ENCODE assay signal across 1 cellular context in the genomic region with DNA sequence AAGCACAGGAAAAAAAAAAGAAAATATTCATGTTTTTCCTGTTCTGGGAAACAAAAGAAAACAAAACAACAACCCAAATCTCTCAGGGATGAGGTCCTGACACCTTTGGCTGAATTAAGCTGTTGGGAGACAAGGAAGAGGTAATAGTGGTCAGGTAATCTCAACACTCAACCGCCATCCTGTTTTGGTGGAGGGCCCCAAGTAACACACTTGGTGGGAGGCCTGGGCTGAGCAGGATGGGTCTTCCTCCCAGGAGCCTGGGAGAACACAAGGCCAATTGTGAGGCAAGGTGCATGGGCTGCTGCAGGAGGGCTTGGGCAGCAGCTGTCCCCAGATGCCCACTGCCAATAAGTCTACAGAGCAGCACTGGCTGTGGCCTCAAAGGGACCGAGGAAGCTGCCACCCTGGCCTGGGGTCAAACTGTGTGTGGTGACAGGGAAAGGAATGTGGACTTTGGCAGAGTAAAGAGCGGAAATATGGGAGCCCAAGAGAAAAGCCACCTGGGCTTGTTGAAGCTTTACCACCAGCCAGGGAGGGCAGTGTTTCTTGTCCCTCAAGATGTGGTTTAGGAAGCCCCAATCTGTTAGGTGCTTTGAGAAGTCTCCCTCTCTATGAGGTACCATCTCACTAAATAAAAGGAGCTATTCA.
TF ChIP-seq lines count a peak whose summit lies in the region.

No MANE protein-coding gene starts in this region.

TF ChIP-seq in HepG2, 621 proteins besides CTCF, POLR2A, EP300 and RAD21 (continued from another document and continues in another):
- TF ChIP-seq ZXDC (CRISPR knock-in tag; IDR thresholded peaks at IDR 0.05) (0 out of 2 replicates have a peak, but pooled peaks have one; percentile 71), THRA (CRISPR knock-in tag; IDR thresholded peaks at IDR 0.05; ENCODE audit: borderline replicate concordance) (peak; percentile 99), ATF1 (CRISPR knock-in tag; IDR thresholded peaks at IDR 0.05) (0 out of 2 replicates have a peak, but pooled peaks have one; percentile 55), ZBTB25 (CRISPR knock-in tag; IDR thresholded peaks at IDR 0.05) (no peak), SP1 (IDR thresholded peaks at IDR 0.05) (no peak), SP1 (CRISPR knock-in tag; IDR thresholded peaks at IDR 0.05) (peak; percentile 20; the same call in 1 of the 2 replicates), ZC3H4 (CRISPR knock-in tag; IDR thresholded peaks at IDR 0.05; ENCODE audit: borderline replicate concordance) (no peak), KDM1A (CRISPR knock-in tag; IDR thresholded peaks at IDR 0.05) (peak; percentile 88), ZNF296 (CRISPR knock-in tag; conservative IDR thresholded peaks at IDR 0.05) (no peak; the same call in 1 of the 2 replicates), PHF8 (CRISPR knock-in tag; IDR thresholded peaks at IDR 0.05) (peak; percentile 46; the same call in 1 of the 2 replicates), ZNF30 (CRISPR knock-in tag; IDR thresholded peaks at IDR 0.05) (no peak), NFYB (CRISPR knock-in tag; IDR thresholded peaks at IDR 0.05) (no peak), RFX5 (IDR thresholded peaks at IDR 0.05; ENCODE audit: low read depth, low read length) (no peak), KLF16 (CRISPR knock-in tag; IDR thresholded peaks at IDR 0.05) (peak in 1 of 2 experiments; percentile 37; a peak in 1 of 4 replicates), GABPA (IDR thresholded peaks at IDR 0.05; ENCODE audit: low read depth, low read length) (no peak), GABPA (CRISPR knock-in tag; IDR thresholded peaks at IDR 0.05; ENCODE audit: low read depth) (peak; percentile 39; the same call in 1 of the 2 replicates), IKZF1 (IDR thresholded peaks at IDR 0.05) (no peak), ZNF670 (CRISPR knock-in tag; IDR thresholded peaks at IDR 0.05; ENCODE audit: borderline replicate concordance) (peak; percentile 83), TOE1 (CRISPR knock-in tag; IDR thresholded peaks at IDR 0.05) (peak; percentile 65; the same call in 1 of the 2 replicates), KMT2A (CRISPR knock-in tag; IDR thresholded peaks at IDR 0.05) (no peak), ZFP62 (CRISPR knock-in tag; IDR thresholded peaks at IDR 0.05) (no peak), ZNF136 (CRISPR knock-in tag; IDR thresholded peaks at IDR 0.05; ENCODE audit: low read depth) (no peak), ZNF160 (CRISPR knock-in tag; IDR thresholded peaks at IDR 0.05) (no peak), ZNF282 (IDR thresholded peaks at IDR 0.05; ENCODE audit: partially characterized antibody) (no peak), ZBTB20 (CRISPR knock-in tag; IDR thresholded peaks at IDR 0.05; ENCODE audit: borderline replicate concordance, low read depth) (no peak), NFKB2 (CRISPR knock-in tag; IDR thresholded peaks at IDR 0.05; ENCODE audit: borderline replicate concordance) (peak; percentile 45; the same call in 1 of the 2 replicates), SKI (IDR thresholded peaks at IDR 0.05; ENCODE audit: partially characterized antibody) (peak; percentile 71), MIER2 (CRISPR knock-in tag; IDR thresholded peaks at IDR 0.05) (peak; percentile 84; the same call in 1 of the 2 replicates), RNF2 (conservative IDR thresholded peaks at IDR 0.05; ENCODE audit: low read depth) (no peak), ZNF382 (CRISPR knock-in tag; IDR thresholded peaks at IDR 0.05; ENCODE audit: borderline replicate concordance) (no peak), ZNF510 (CRISPR knock-in tag; IDR thresholded peaks at IDR 0.05; ENCODE audit: low read depth) (no peak), ZNF772 (CRISPR knock-in tag; IDR thresholded peaks at IDR 0.05) (0 out of 2 replicates have a peak, but pooled peaks have one; percentile 13), ZNF615 (CRISPR knock-in tag; IDR thresholded peaks at IDR 0.05; ENCODE audit: borderline replicate concordance) (no peak; the same call in 1 of the 2 replicates), ARNT2 (CRISPR knock-in tag; IDR thresholded peaks at IDR 0.05; ENCODE audit: low read depth) (no peak), ZNF543 (CRISPR knock-in tag; IDR thresholded peaks at IDR 0.05) (no peak; the same call in 1 of the 2 replicates), ZNF225 (CRISPR knock-in tag; IDR thresholded peaks at IDR 0.05) (no peak), HDAC6 (IDR thresholded peaks at IDR 0.05; ENCODE audit: low read depth, low read length) (no peak), ZNF569 (CRISPR knock-in tag; IDR thresholded peaks at IDR 0.05; ENCODE audit: borderline replicate concordance) (no peak), ZNF17 (CRISPR knock-in tag; IDR thresholded peaks at IDR 0.05) (no peak), ZFAT (CRISPR knock-in tag; conservative IDR thresholded peaks at IDR 0.05) (no peak), ZGPAT (CRISPR knock-in tag; IDR thresholded peaks at IDR 0.05) (peak; percentile 80)
- TF ChIP-seq, protein P1, sequence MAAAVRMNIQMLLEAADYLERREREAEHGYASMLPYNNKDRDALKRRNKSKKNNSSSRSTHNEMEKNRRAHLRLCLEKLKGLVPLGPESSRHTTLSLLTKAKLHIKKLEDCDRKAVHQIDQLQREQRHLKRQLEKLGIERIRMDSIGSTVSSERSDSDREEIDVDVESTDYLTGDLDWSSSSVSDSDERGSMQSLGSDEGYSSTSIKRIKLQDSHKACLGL (CRISPR knock-in tag; IDR thresholded peaks at IDR 0.05), result no peak
- TF ChIP-seq, protein P2, sequence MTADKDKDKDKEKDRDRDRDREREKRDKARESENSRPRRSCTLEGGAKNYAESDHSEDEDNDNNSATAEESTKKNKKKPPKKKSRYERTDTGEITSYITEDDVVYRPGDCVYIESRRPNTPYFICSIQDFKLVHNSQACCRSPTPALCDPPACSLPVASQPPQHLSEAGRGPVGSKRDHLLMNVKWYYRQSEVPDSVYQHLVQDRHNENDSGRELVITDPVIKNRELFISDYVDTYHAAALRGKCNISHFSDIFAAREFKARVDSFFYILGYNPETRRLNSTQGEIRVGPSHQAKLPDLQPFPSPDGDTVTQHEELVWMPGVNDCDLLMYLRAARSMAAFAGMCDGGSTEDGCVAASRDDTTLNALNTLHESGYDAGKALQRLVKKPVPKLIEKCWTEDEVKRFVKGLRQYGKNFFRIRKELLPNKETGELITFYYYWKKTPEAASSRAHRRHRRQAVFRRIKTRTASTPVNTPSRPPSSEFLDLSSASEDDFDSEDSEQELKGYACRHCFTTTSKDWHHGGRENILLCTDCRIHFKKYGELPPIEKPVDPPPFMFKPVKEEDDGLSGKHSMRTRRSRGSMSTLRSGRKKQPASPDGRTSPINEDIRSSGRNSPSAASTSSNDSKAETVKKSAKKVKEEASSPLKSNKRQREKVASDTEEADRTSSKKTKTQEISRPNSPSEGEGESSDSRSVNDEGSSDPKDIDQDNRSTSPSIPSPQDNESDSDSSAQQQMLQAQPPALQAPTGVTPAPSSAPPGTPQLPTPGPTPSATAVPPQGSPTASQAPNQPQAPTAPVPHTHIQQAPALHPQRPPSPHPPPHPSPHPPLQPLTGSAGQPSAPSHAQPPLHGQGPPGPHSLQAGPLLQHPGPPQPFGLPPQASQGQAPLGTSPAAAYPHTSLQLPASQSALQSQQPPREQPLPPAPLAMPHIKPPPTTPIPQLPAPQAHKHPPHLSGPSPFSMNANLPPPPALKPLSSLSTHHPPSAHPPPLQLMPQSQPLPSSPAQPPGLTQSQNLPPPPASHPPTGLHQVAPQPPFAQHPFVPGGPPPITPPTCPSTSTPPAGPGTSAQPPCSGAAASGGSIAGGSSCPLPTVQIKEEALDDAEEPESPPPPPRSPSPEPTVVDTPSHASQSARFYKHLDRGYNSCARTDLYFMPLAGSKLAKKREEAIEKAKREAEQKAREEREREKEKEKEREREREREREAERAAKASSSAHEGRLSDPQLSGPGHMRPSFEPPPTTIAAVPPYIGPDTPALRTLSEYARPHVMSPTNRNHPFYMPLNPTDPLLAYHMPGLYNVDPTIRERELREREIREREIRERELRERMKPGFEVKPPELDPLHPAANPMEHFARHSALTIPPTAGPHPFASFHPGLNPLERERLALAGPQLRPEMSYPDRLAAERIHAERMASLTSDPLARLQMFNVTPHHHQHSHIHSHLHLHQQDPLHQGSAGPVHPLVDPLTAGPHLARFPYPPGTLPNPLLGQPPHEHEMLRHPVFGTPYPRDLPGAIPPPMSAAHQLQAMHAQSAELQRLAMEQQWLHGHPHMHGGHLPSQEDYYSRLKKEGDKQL (CRISPR knock-in tag; IDR thresholded peaks at IDR 0.05; ENCODE audit: low read depth), result no peak
- TF ChIP-seq, protein P3, sequence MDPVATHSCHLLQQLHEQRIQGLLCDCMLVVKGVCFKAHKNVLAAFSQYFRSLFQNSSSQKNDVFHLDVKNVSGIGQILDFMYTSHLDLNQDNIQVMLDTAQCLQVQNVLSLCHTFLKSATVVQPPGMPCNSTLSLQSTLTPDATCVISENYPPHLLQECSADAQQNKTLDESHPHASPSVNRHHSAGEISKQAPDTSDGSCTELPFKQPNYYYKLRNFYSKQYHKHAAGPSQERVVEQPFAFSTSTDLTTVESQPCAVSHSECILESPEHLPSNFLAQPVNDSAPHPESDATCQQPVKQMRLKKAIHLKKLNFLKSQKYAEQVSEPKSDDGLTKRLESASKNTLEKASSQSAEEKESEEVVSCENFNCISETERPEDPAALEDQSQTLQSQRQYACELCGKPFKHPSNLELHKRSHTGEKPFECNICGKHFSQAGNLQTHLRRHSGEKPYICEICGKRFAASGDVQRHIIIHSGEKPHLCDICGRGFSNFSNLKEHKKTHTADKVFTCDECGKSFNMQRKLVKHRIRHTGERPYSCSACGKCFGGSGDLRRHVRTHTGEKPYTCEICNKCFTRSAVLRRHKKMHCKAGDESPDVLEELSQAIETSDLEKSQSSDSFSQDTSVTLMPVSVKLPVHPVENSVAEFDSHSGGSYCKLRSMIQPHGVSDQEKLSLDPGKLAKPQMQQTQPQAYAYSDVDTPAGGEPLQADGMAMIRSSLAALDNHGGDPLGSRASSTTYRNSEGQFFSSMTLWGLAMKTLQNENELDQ (CRISPR knock-in tag; IDR thresholded peaks at IDR 0.05; ENCODE audit: borderline replicate concordance), result no peak
- TF ChIP-seq, protein P4, sequence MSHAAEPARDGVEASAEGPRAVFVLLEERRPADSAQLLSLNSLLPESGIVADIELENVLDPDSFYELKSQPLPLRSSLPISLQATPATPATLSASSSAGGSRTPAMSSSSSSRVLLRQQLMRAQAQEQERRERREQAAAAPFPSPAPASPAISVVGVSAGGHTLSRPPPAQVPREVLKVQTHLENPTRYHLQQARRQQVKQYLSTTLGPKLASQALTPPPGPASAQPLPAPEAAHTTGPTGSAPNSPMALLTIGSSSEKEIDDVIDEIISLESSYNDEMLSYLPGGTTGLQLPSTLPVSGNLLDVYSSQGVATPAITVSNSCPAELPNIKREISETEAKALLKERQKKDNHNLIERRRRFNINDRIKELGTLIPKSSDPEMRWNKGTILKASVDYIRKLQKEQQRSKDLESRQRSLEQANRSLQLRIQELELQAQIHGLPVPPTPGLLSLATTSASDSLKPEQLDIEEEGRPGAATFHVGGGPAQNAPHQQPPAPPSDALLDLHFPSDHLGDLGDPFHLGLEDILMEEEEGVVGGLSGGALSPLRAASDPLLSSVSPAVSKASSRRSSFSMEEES (CRISPR knock-in tag; IDR thresholded peaks at IDR 0.05), result peak; percentile 82
